ENCODE assay signal across 9 cellular contexts in the genomic region with DNA sequence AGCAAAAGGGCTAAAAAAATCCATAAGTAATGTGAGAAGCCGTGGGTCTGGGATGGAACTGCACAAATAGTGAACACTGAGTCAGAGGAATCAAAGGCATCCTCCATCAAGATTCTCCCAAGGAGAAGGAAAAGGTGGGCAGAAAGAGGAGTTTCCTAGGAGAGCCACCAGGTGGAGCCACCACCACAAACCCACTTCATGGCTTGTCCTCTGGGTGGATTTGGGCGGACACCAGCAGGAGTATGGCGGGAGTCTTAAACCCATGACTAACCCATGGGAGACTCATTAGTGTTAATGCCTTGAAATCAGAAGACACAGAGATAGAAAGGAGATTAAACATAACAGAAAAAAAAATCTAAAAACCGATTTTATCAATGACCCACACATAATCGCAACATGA.
DNase-seq lines count a peak whose midpoint lies in the region; ATAC-seq and TF ChIP-seq lines count a peak whose summit lies in the region.
"Had no signal": no experiment of that assay in that cellular context is flagged by ENCODE, and none has a peak within 500 bp of the region (broad histone marks: within the 10 kb centered on the region; RNA-seq: fewer than 3 reads in every experiment).

No MANE protein-coding gene starts in this region.

- no peaks in the 10 kb centered on the region for H3K9me3 ChIP-seq in left ventricle myocardium inferior (replicated peaks)

- H3K36me3 ChIP-seq in left ventricle myocardium inferior, result no peaks in the 10 kb centered on the region

- intact Hi-C loops in left ventricle myocardium inferior (cut with micrococcal nuclease), result no loop called here

- DNase-seq in Caki2 (ENCODE audit: low read depth), result peak; percentile 65
- peak; percentile 71 for DNase-seq in HK-2 (ENCODE audit: unreplicated experiment)
- DNase-seq in RPMI8226, result peak; percentile 42
- peak; percentile 33 for DNase-seq in activated naive CD8-positive, alpha-beta T cell treated with anti-CD3 and anti-CD28 coated beads, Interleukin-2, amount 10 ng/mL, durations not matched to agents 7 days and 5 days
- peak; percentile 45 for DNase-seq in left ventricle myocardium inferior
- DNase-seq in skeletal muscle cell (ENCODE audit: low read depth), result peak; percentile 25
- DNase-seq: stimulated activated naive B cell treated with anti-CD40 and anti-IgM and Interleukin-4, amounts not matched to agents 10 μg/mL and 1 μg/mL and 100 μg/mL, for 72 hours had no signal

- H3K4me1 Mint-ChIP-seq in activated naive CD8-positive, alpha-beta T cell treated with anti-CD3 and anti-CD28 coated beads, Interleukin-2, amount 10 ng/mL, durations not matched to agents 7 days and 5 days, result peaks cover 42% of the 10 kb centered on the region

- no peak overlapping the region for H3K4me3 Mint-ChIP-seq in activated naive CD8-positive, alpha-beta T cell treated with anti-CD3 and anti-CD28 coated beads, Interleukin-2, amount 10 ng/mL, durations not matched to agents 7 days and 5 days
- H3K4me3 Mint-ChIP-seq: stimulated activated naive B cell treated with anti-CD40 and anti-IgM and Interleukin-4, amounts not matched to agents 10 μg/mL and 1 μg/mL and 100 μg/mL, for 72 hours had no signal

- in situ Hi-C loops in Caki2 (cut with HindIII; ENCODE audit: low pct_unique_long_range_greater_than_20kb, low sequenced_read_pairs), result no loop called here

- no peaks in the 10 kb centered on the region for H3K27me3 Mint-ChIP-seq in activated naive CD8-positive, alpha-beta T cell treated with anti-CD3 and anti-CD28 coated beads, Interleukin-2, amount 10 ng/mL, durations not matched to agents 7 days and 5 days

- H3K27ac Mint-ChIP-seq in activated naive CD8-positive, alpha-beta T cell treated with anti-CD3 and anti-CD28 coated beads, Interleukin-2, amount 10 ng/mL, durations not matched to agents 7 days and 5 days, result no peak overlapping the region

- peaks cover 6% of the 10 kb centered on the region for H3K36me3 Mint-ChIP-seq in activated naive CD8-positive, alpha-beta T cell treated with anti-CD3 and anti-CD28 coated beads, Interleukin-2, amount 10 ng/mL, durations not matched to agents 7 days and 5 days

- no peaks in the 10 kb centered on the region for H3K27me3 ChIP-seq in left ventricle myocardium inferior (ENCODE audit: low read depth)

- POLR2A ChIA-PET in activated naive CD8-positive, alpha-beta T cell treated with anti-CD3 and anti-CD28 coated beads, Interleukin-2, amount 10 ng/mL, durations not matched to agents 7 days and 5 days (lab: Charles Lee), result no interaction called here

- peak; percentile 70 for TF ChIP-seq CTCF in left ventricle myocardium inferior (IDR thresholded peaks at IDR 0.05; ENCODE audit: borderline replicate concordance)

- H3K4me3 ChIP-seq in left ventricle myocardium inferior, result no peak overlapping the region
- no peak overlapping the region for H3K4me3 ChIP-seq in skeletal muscle cell (ENCODE audit: low read depth, low read length)

- H3K4me1 ChIP-seq in left ventricle myocardium inferior, result no peaks in the 10 kb centered on the region

- ATAC-seq in activated naive CD8-positive, alpha-beta T cell treated with anti-CD3 and anti-CD28 coated beads, Interleukin-2, amount 10 ng/mL, durations not matched to agents 7 days and 5 days (ENCODE audit: low read depth), result no peak
- no peak for ATAC-seq in HG03442 (IDR thresholded peaks at IDR 0.05; ENCODE audit: unreplicated experiment)
- ATAC-seq in HG03354 (IDR thresholded peaks at IDR 0.05; ENCODE audit: poor library complexity, severe bottlenecking, unreplicated experiment), result no peak

- no peaks in the 10 kb centered on the region for H3K9me3 Mint-ChIP-seq in activated naive CD8-positive, alpha-beta T cell treated with anti-CD3 and anti-CD28 coated beads, Interleukin-2, amount 10 ng/mL, durations not matched to agents 7 days and 5 days
- H3K9me3 Mint-ChIP-seq: stimulated activated naive B cell treated with anti-CD40 and anti-IgM and Interleukin-4, amounts not matched to agents 10 μg/mL and 1 μg/mL and 100 μg/mL, for 72 hours had no signal

- no peak overlapping the region for H3K27ac ChIP-seq in left ventricle myocardium inferior (replicated peaks)
